ENCODE assay signal across 1 cellular context in genomic region chr15:69222002-69222474, GRCh38.
A peak's percentile ranks its signal among the peaks of the same experiment; 100 is the strongest.
TF ChIP-seq lines count a peak whose summit lies in the region.

No MANE protein-coding gene starts in this region.

TF ChIP-seq in HepG2, 621 proteins besides CTCF, POLR2A, EP300 and RAD21 (continued from another document and continues in another):
- TF ChIP-seq E2F2 (CRISPR knock-in tag; IDR thresholded peaks at IDR 0.05; ENCODE audit: borderline replicate concordance) (no peak), NONO (IDR thresholded peaks at IDR 0.05) (no peak), NONO (CRISPR knock-in tag; conservative IDR thresholded peaks at IDR 0.05) (no peak), FOXM1 (CRISPR knock-in tag; IDR thresholded peaks at IDR 0.05) (no peak), ZNF670 (CRISPR knock-in tag; IDR thresholded peaks at IDR 0.05; ENCODE audit: borderline replicate concordance) (no peak), ZNF563 (CRISPR knock-in tag; IDR thresholded peaks at IDR 0.05) (peak; percentile 20; the same call in 1 of the 2 replicates), ZNF382 (CRISPR knock-in tag; IDR thresholded peaks at IDR 0.05; ENCODE audit: borderline replicate concordance) (no peak), TOE1 (CRISPR knock-in tag; IDR thresholded peaks at IDR 0.05) (no peak), ESRRA (CRISPR knock-in tag; IDR thresholded peaks at IDR 0.05; ENCODE audit: low read depth) (no peak), SYNCRIP (IDR thresholded peaks at IDR 0.05; ENCODE audit: insufficient read depth, low read depth, low read length) (no peak), ZNF558 (CRISPR knock-in tag; IDR thresholded peaks at IDR 0.05; ENCODE audit: borderline replicate concordance) (no peak), GZF1 (CRISPR knock-in tag; IDR thresholded peaks at IDR 0.05) (no peak), AHDC1 (CRISPR knock-in tag; IDR thresholded peaks at IDR 0.05; ENCODE audit: borderline replicate concordance) (no peak), ZNF567 (CRISPR knock-in tag; IDR thresholded peaks at IDR 0.05; ENCODE audit: borderline replicate concordance) (no peak), CREB3 (CRISPR knock-in tag; IDR thresholded peaks at IDR 0.05) (no peak), ZSCAN25 (CRISPR knock-in tag; IDR thresholded peaks at IDR 0.05) (no peak), NR3C1 (CRISPR knock-in tag; IDR thresholded peaks at IDR 0.05) (no peak), EHMT2 (IDR thresholded peaks at IDR 0.05; ENCODE audit: borderline replicate concordance, low read depth, low read length) (no peak), MYNN (CRISPR knock-in tag; IDR thresholded peaks at IDR 0.05; ENCODE audit: low read depth) (no peak), HNRNPL (IDR thresholded peaks at IDR 0.05; ENCODE audit: low read depth, low read length) (no peak), PLSCR1 (CRISPR knock-in tag; IDR thresholded peaks at IDR 0.05; ENCODE audit: borderline replicate concordance) (no peak), ZNF160 (CRISPR knock-in tag; IDR thresholded peaks at IDR 0.05) (no peak), SIX1 (CRISPR knock-in tag; IDR thresholded peaks at IDR 0.05; ENCODE audit: borderline replicate concordance) (no peak), GTF3A (CRISPR knock-in tag; conservative IDR thresholded peaks at IDR 0.05) (no peak), ZBTB26 (CRISPR knock-in tag; IDR thresholded peaks at IDR 0.05; ENCODE audit: borderline replicate concordance) (no peak; the same call in 1 of the 2 replicates), FOXP1 (IDR thresholded peaks at IDR 0.05) (no peak), FOXP1 (CRISPR knock-in tag; IDR thresholded peaks at IDR 0.05) (no peak), ZNF501 (CRISPR knock-in tag; IDR thresholded peaks at IDR 0.05) (no peak), ZNF350 (CRISPR knock-in tag; IDR thresholded peaks at IDR 0.05; ENCODE audit: borderline replicate concordance, low read depth) (no peak), SPEN (CRISPR knock-in tag; IDR thresholded peaks at IDR 0.05; ENCODE audit: low read depth) (no peak), ZNF263 (CRISPR knock-in tag; IDR thresholded peaks at IDR 0.05) (no peak), RXRB (CRISPR knock-in tag; IDR thresholded peaks at IDR 0.05; ENCODE audit: borderline replicate concordance) (peak; percentile 57; the same call in 1 of the 2 replicates), EEA1 (CRISPR knock-in tag; IDR thresholded peaks at IDR 0.05; ENCODE audit: borderline replicate concordance) (no peak), JARID2 (CRISPR knock-in tag; IDR thresholded peaks at IDR 0.05; ENCODE audit: insufficient replicate concordance) (no peak), HBP1 (CRISPR knock-in tag; IDR thresholded peaks at IDR 0.05; ENCODE audit: low read depth) (peak; percentile 33; the same call in 1 of the 2 replicates), HOXA7 (CRISPR knock-in tag; IDR thresholded peaks at IDR 0.05) (no peak), ZNF775 (CRISPR knock-in tag; IDR thresholded peaks at IDR 0.05; ENCODE audit: borderline replicate concordance) (no peak), ZNF562 (CRISPR knock-in tag; IDR thresholded peaks at IDR 0.05; ENCODE audit: borderline replicate concordance) (no peak), SMC3 (IDR thresholded peaks at IDR 0.05; ENCODE audit: low read length) (no peak), NFATC3 (CRISPR knock-in tag; IDR thresholded peaks at IDR 0.05) (no peak), SKIL (CRISPR knock-in tag; IDR thresholded peaks at IDR 0.05; ENCODE audit: borderline replicate concordance) (no peak), NFIC (IDR thresholded peaks at IDR 0.05; ENCODE audit: low read length) (no peak), ARID2 (CRISPR knock-in tag; IDR thresholded peaks at IDR 0.05; ENCODE audit: borderline replicate concordance) (0 out of 2 replicates have a peak, but pooled peaks have one; percentile 23), ZNF232 (CRISPR knock-in tag; IDR thresholded peaks at IDR 0.05; ENCODE audit: borderline replicate concordance) (no peak), ZSCAN5A (CRISPR knock-in tag; IDR thresholded peaks at IDR 0.05; ENCODE audit: borderline replicate concordance) (no peak), ZNF574 (CRISPR knock-in tag; IDR thresholded peaks at IDR 0.05) (peak; percentile 46; the same call in 1 of the 2 replicates), ZNF432 (CRISPR knock-in tag; IDR thresholded peaks at IDR 0.05; ENCODE audit: borderline replicate concordance) (no peak), ZNF761 (CRISPR knock-in tag; conservative IDR thresholded peaks at IDR 0.05) (no peak)
